1 cellular context compared by ENCODE assay signal in the genomic region with DNA sequence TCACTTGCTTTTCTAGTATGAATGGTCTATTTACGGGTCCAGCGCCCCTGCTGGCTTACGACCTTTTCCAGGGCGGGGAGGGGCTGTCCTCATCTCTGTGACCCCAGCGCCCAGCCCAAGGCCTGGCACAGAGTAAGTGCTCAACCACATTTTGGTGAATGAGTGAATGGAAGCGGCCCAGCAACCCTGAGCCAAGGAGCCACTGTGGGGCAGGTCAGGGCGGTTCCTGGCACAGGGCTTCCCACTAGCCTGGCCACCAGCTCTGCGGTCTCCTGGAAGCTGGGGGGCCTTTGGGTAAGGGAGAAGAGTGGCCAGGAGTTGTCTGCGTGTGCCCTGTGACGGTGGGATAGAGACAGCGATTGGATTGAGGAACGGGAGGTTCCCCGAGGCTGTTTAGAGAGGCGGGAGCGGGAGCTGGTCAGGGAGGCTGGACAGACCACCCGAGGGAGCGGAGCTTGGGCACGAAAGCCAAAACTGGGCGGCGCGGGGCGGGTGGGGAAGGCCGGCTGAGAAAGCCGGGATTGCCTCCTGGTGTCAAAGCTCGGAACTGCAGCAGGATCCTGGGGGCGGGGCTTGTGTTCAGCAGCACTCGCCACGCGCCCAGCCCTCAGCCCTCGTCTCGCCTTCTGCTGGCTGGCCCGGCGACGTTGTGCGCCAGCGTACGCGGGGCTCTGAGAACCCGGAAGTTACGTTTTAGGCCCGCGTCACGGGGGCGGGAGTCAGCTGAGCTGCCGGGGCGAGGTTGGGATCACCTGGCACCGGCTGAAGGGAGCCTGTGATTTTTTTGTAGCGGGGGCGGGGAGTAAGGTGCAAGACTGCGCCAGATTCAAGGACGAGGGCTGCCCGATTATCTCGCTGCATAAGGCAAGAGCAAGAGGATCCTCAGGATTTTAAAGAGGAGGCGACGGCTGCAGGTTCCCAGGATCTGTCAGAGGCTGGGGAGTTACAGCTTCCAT.
TF ChIP-seq lines count a peak whose summit lies in the region.

A gene with protein sequence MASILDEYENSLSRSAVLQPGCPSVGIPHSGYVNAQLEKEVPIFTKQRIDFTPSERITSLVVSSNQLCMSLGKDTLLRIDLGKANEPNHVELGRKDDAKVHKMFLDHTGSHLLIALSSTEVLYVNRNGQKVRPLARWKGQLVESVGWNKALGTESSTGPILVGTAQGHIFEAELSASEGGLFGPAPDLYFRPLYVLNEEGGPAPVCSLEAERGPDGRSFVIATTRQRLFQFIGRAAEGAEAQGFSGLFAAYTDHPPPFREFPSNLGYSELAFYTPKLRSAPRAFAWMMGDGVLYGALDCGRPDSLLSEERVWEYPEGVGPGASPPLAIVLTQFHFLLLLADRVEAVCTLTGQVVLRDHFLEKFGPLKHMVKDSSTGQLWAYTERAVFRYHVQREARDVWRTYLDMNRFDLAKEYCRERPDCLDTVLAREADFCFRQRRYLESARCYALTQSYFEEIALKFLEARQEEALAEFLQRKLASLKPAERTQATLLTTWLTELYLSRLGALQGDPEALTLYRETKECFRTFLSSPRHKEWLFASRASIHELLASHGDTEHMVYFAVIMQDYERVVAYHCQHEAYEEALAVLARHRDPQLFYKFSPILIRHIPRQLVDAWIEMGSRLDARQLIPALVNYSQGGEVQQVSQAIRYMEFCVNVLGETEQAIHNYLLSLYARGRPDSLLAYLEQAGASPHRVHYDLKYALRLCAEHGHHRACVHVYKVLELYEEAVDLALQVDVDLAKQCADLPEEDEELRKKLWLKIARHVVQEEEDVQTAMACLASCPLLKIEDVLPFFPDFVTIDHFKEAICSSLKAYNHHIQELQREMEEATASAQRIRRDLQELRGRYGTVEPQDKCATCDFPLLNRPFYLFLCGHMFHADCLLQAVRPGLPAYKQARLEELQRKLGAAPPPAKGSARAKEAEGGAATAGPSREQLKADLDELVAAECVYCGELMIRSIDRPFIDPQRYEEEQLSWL (plus strand): TSS at position 718 of the 956 bp plus-strand sequence. CDS start 319 bp downstream, outside the sequence.

TF ChIP-seq in HCT116, 20 proteins besides CTCF, POLR2A, EP300 and RAD21 (continued from another document):
- peak; percentile 81; the same call in 1 of the 2 replicates for TF ChIP-seq ELF1 (IDR thresholded peaks at IDR 0.05; ENCODE audit: borderline replicate concordance, low read depth)
- TF ChIP-seq EZH2phosphoT487 (IDR thresholded peaks at IDR 0.05; ENCODE audit: borderline replicate concordance), result no peak
- no peak for TF ChIP-seq EZH2 (IDR thresholded peaks at IDR 0.05)
- peak; percentile 93 for TF ChIP-seq EGR1 (IDR thresholded peaks at IDR 0.05; ENCODE audit: low read depth)
- TF ChIP-seq SIN3A (IDR thresholded peaks at IDR 0.05; ENCODE audit: low read depth), result peak; percentile 94
